Comparison of ENCODE assay signal across 31 cellular contexts in genomic region chr2:150373374-150373773, GRCh38.
"Had no signal": no experiment of that assay in that cellular context is flagged by ENCODE, and none has a peak within 500 bp of the region (broad histone marks: within the 10 kb centered on the region; RNA-seq: fewer than 3 reads in every experiment).

No MANE protein-coding gene starts in this region.

- H3K27ac ChIP-seq: adrenal gland, ascending aorta, body of pancreas, brain microvascular endothelial cell, breast epithelium, cardiac muscle cell had no signal

- H3K36me3 ChIP-seq: adrenal gland, ascending aorta, brain microvascular endothelial cell, breast epithelium, cardiac muscle cell had no signal

- ATAC-seq: activated naive CD4-positive, alpha-beta T cell treated with anti-CD3 and anti-CD28 coated beads, Interleukin-2, amount 50 U/mL, for 72 hours; activated naive CD8-positive, alpha-beta T cell treated with anti-CD3 and anti-CD28 coated beads, Interleukin-2, amount 50 U/mL, for 24 hours; activated T-cell treated with anti-CD3 and anti-CD28 coated beads, Interleukin-2, amount 50 U/mL, for 4 hours; activated T-cell treated with anti-CD3 and anti-CD28 coated beads, Interleukin-2, amount 50 U/mL, for 72 hours; activated T-helper 17 cell treated with anti-CD3 and anti-CD28 coated beads, Interleukin-2, amount 50 U/mL, for 72 hours; body of pancreas had no signal

- H3K27me3 ChIP-seq: adrenal gland, ascending aorta, body of pancreas, brain microvascular endothelial cell, breast epithelium, cardiac muscle cell had no signal

- H3K4me1 ChIP-seq: adrenal gland, ascending aorta, body of pancreas, breast epithelium had no signal

- DNase-seq: activated effector memory CD4-positive, alpha-beta T cell treated with anti-CD3 and anti-CD28 coated beads, Interleukin-2, amount 50 U/mL, for 16 hours; activated effector memory CD4-positive, alpha-beta T cell treated with Interleukin-2 at 50 U/mL for 16 hours; activated gamma-delta T cell; activated gamma-delta T cell treated with Interleukin-2 at 50 U/mL for 16 hours; activated naive CD4-positive, alpha-beta T cell; activated naive CD4-positive, alpha-beta T cell treated with anti-CD3 and anti-CD28 coated beads for 36 hours; activated naive CD4-positive, alpha-beta T cell treated with anti-CD3 and anti-CD28 coated beads, Interleukin-2, amount 10 ng/mL, durations not matched to agents 7 days and 5 days; activated naive CD4-positive, alpha-beta T cell treated with anti-CD3 and anti-CD28 coated beads, Interleukin-2, amount 50 U/mL, for 16 hours; activated naive CD4-positive, alpha-beta T cell treated with Interleukin-2 at 50 U/mL for 16 hours; activated naive CD8-positive, alpha-beta T cell treated with anti-CD3 and anti-CD28 coated beads for 36 hours; activated naive CD8-positive, alpha-beta T cell treated with anti-CD3 and anti-CD28 coated beads, Interleukin-2, amount 10 ng/mL, durations not matched to agents 7 days and 5 days; activated naive CD8-positive, alpha-beta T cell treated with anti-CD3 and anti-CD28 coated beads, Interleukin-2, amount 50 U/mL, for 24 hours; activated T-cell treated with anti-CD3 and anti-CD28 coated beads, Interleukin-2, amount 50 U/mL, for 24 hours; activated T-cell treated with anti-CD3 and anti-CD28 coated beads, Interleukin-2, amount 50 U/mL, for 4 hours; activated T-cell treated with anti-CD3 and anti-CD28 coated beads, Interleukin-2, amount 50 U/mL, for 48 hours; activated T-cell treated with anti-CD3 and anti-CD28 coated beads, Interleukin-2, amount 50 U/mL, for 72 hours; adrenal gland; amniotic stem cell; amygdala; anterior cingulate cortex; aorta; body of pancreas; brain microvascular endothelial cell; caudate nucleus; central memory CD4-positive, alpha-beta T cell; cerebellar nuclear complex had no signal

- H3K4me3 ChIP-seq: adrenal gland, ascending aorta, body of pancreas, breast epithelium, cardiac muscle cell had no signal

- H3K9me3 ChIP-seq: adrenal gland, ascending aorta, body of pancreas, breast epithelium had no signal
